Comparison of ENCODE assay signal across 8 cellular contexts in the genomic region with DNA sequence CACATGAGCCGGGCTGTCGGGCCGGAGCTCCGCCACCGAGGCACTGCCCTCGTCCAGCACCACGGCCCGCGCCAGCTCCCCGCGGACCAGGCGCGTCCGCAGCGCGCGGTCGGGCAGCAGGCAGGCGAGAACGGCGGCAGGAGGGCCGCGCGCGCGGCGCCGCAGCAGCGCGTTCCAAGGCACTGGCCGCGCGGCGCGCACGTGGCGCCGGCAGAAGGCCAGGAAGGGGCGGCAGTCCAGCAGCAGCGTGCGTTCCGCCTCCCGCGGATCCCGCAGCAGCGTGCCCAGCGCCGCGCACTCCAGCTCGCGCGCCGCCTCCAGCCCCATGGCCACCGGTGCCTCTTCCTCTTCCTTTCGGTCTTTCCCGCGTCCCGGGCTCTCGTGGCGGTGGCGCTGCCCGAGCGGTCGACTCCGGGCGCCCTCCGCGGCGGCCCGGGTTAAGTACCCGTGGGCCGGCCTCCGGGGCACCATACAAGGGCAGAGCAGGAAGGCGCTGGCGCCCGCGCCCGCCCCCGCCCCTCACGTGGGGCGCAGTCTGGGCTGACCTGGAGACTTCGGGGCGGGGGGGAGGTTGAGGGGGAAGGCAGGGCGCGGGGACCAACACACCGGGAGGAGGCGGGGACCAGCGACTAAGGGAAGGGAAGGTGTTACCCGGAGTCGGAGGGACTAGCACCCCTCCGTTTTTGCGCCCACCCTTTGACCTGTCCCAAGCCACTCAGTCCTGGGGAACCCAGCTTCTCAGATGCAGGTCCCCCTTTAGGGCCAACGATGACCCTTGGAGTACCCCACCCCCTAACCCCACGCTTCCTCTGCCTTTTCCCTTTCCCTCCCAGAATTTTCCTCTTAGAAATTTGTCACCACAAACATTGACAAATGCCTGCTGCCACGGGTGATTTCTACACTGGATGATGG. TPM values are rescaled to one million over a fixed set of nuclear protein-coding genes. Genes with fewer than 3 reads are reported as not detected.
A peak's percentile ranks its signal among the peaks of the same experiment; 100 is the strongest.
DNase-seq lines count a peak whose midpoint lies in the region; ATAC-seq, FAIRE-seq and TF ChIP-seq lines count a peak whose summit lies in the region.

A gene with protein sequence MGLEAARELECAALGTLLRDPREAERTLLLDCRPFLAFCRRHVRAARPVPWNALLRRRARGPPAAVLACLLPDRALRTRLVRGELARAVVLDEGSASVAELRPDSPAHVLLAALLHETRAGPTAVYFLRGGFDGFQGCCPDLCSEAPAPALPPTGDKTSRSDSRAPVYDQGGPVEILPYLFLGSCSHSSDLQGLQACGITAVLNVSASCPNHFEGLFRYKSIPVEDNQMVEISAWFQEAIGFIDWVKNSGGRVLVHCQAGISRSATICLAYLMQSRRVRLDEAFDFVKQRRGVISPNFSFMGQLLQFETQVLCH (minus strand): TSS at position 413 of the 912 bp plus-strand sequence. CDS start 86 bp downstream, at position 327.

- H3K36me3 Mint-ChIP-seq in CD8-positive, alpha-beta T cell, result peaks cover 30% of the 10 kb centered on the region

- peaks cover 16% of the 10 kb centered on the region for H3K36me3 ChIP-seq in CD8-positive, alpha-beta T cell (ENCODE audit: insufficient read depth, low read length)
- H3K36me3 ChIP-seq in Peyer's patch, result no peaks in the 10 kb centered on the region
- H3K36me3 ChIP-seq in neutrophil, result no peaks in the 10 kb centered on the region

- peak; percentile 74 to 78 for TF ChIP-seq POLR2A in Peyer's patch (IDR thresholded peaks at IDR 0.05)

- H3K27me3 Mint-ChIP-seq in CD8-positive, alpha-beta T cell (ENCODE audit: low read depth), result no peaks in the 10 kb centered on the region

- no peak for FAIRE-seq in frontal cortex (lab: Jason Lieb, UNC)

- no peaks in the 10 kb centered on the region for H3K9me3 Mint-ChIP-seq in CD8-positive, alpha-beta T cell

- peaks cover 57% of the 10 kb centered on the region for H3K4me1 Mint-ChIP-seq in CD8-positive, alpha-beta T cell (ENCODE audit: low read depth)

- TF ChIP-seq CTCF in CD8-positive, alpha-beta T cell (IDR thresholded peaks at IDR 0.05), result no peak
- TF ChIP-seq CTCF in Peyer's patch (IDR thresholded peaks at IDR 0.05) (peak in 1 of 6 experiments; percentile 10), neutrophil (IDR thresholded peaks at IDR 0.05) (peak; percentile 48)

- H3K27ac ChIP-seq in CD8-positive, alpha-beta T cell (ENCODE audit: low read depth, low read length), result peak within 1 kb of the TSS; percentile 98
- H3K27ac ChIP-seq in Peyer's patch (peak within 1 kb of the TSS; percentile 74 to 97 (median 82)), neutrophil (peak within 1 kb of the TSS; percentile 86)

- DNase-seq in CD8-positive, alpha-beta T cell, result peak; percentile 80 to 92 (median 85)
- DNase-seq in Peyer's patch, result peak; percentile 79 to 96 (median 95)
- DNase-seq in activated effector memory CD4-positive, alpha-beta T cell treated with anti-CD3 and anti-CD28 coated beads, Interleukin-2, amount 50 U/mL, for 16 hours, result peak; percentile 96
- DNase-seq in frontal cortex (ENCODE audit: low spot score in 2 of 2), result peak; percentile 84 to 89
- DNase-seq in superior temporal gyrus (ENCODE audit: extremely low spot score), result peak; percentile 61

- peak; percentile 37 for ATAC-seq in CD8-positive, alpha-beta T cell
- ATAC-seq in GM19328 (IDR thresholded peaks at IDR 0.05; ENCODE audit: unreplicated experiment) (peak; percentile 56), HG03460 (IDR thresholded peaks at IDR 0.05; ENCODE audit: unreplicated experiment) (peak; percentile 50)

- H3K4me3 Mint-ChIP-seq in CD8-positive, alpha-beta T cell, result peak within 1 kb of the TSS; percentile 94

- CTCF ChIA-PET in CD8-positive, alpha-beta T cell (lab: Charles Lee), result interaction anchor here (4.2 to 22.6 kb wide), 3 partner anchors 13 to 28 kb away, joined by 18 to 775 read pairs (median 18); no protein-coding TSS in a partner anchor

- H3K27ac Mint-ChIP-seq in CD8-positive, alpha-beta T cell, result peak within 1 kb of the TSS; percentile 94

- no peaks in the 10 kb centered on the region for H3K27me3 ChIP-seq in CD8-positive, alpha-beta T cell (ENCODE audit: insufficient read depth, low read length)
- H3K27me3 ChIP-seq in Peyer's patch (no peaks in the 10 kb centered on the region), neutrophil (peaks cover 9% of the 10 kb centered on the region)

- H3K9me3 ChIP-seq in CD8-positive, alpha-beta T cell (ENCODE audit: low read length), result no peaks in the 10 kb centered on the region
- H3K9me3 ChIP-seq in Peyer's patch, result no peaks in the 10 kb centered on the region
- no peaks in the 10 kb centered on the region for H3K9me3 ChIP-seq in neutrophil

- peak within 1 kb of the TSS; percentile 91 for H3K4me3 ChIP-seq in CD8-positive, alpha-beta T cell (ENCODE audit: low read depth, low read length)
- H3K4me3 ChIP-seq in Peyer's patch, result peak within 1 kb of the TSS; percentile 47 to 90 (median 72)
- peak within 1 kb of the TSS; percentile 68 to 76 for H3K4me3 ChIP-seq in neutrophil (ENCODE audit: low read depth in 1 of 2, low read length in 1 of 2)

- POLR2A ChIA-PET in CD8-positive, alpha-beta T cell (lab: Charles Lee), result interaction anchor here (1.0 to 8.9 kb wide), 8 partner anchors 9 to 392 kb away, joined by 3 to 83 read pairs (median 9); partner anchors contain the start of gene STARD7

- intact Hi-C loops in CD8-positive, alpha-beta T cell (cut with DNase I, micrococcal nuclease), result loop anchor here (1.0 to 5.0 kb wide), 7 partner anchors 11 to 392 kb away; partner anchors contain the start of genes SNRNP200 (in 2 of the 2), STARD7 (in 2 of the 2), ARID5A (in 1 of the 2) and CIAO1 (in 1 of the 2)

- H3K4me1 ChIP-seq in CD8-positive, alpha-beta T cell (ENCODE audit: insufficient read depth, low read length), result peaks cover 61% of the 10 kb centered on the region
- peaks cover 0 to 41% (median 33%) of the 10 kb centered on the region in 4 donors for H3K4me1 ChIP-seq in Peyer's patch
- H3K4me1 ChIP-seq in neutrophil (ENCODE audit: control insufficient read depth in 1 of 2, insufficient read depth in 1 of 2, low read depth in 1 of 2, low read length in 1 of 2), result peaks cover 44 to 48% of the 10 kb centered on the region in 2 experiments

RNA-seq across cellular contexts. Expression of the gene that starts here (rescaled TPM):
- 1,000 to 10,000 TPM; 1,304 to 1,350 TPM for total RNA-seq in CD8-positive, alpha-beta T cell
- total RNA-seq in Peyer's patch (10 to 100 TPM in 1 of 4 donors, 1 to 10 TPM in 3; 2.7 to 28.1 (median 5.6) TPM), frontal cortex (4.5 TPM)

Comparison
In these comparisons a context has a peak if more than half of its experiments do, and no peak if none do; other contexts are left out.
1. Peak in every context shown above with its lines: DNase-seq, ATAC-seq, H3K4me3 ChIP-seq and H3K27ac ChIP-seq.
2. RNA of the gene that starts here (total RNA-seq): 1,304 to 1,350 TPM in CD8-positive, alpha-beta T cell; 2.7 to 28.1 TPM in Peyer's patch and 4.5 TPM in frontal cortex (single experiment); every median in the first group is over 10 times any median in the second.